ENCODE assay signal across 18 cellular contexts in genomic region chr11:105799728-105800462, GRCh38.
DNase-seq lines count a peak whose midpoint lies in the region; ATAC-seq and TF ChIP-seq lines count a peak whose summit lies in the region.
"Had no signal": no experiment of that assay in that cellular context is flagged by ENCODE, and none has a peak within 500 bp of the region (broad histone marks: within the 10 kb centered on the region; RNA-seq: fewer than 3 reads in every experiment).

No MANE protein-coding gene starts in this region.

- ATAC-seq in PC-3: peak; percentile 81
- ATAC-seq in HG03108 (IDR thresholded peaks at IDR 0.05; ENCODE audit: unreplicated experiment): no peak
- ATAC-seq: CD8-positive, alpha-beta T cell; Panc1 had no signal

- intact Hi-C loops in PC-3 (cut with micrococcal nuclease): no loop called here

- H3K9me2 ChIP-seq in PC-3 (replicated peaks; ENCODE audit: low read length): no peaks in the 10 kb centered on the region

- H4K20me1 ChIP-seq in PC-3 (ENCODE audit: low read length): no peaks in the 10 kb centered on the region
- H4K20me1 ChIP-seq: BLaER1 treated with 17β-estradiol and CSF1 and Interleukin-3, amounts not matched to agents 10 nM and 100 nM had no signal

- CTCF ChIA-PET in PC-3 (lab: Charles Lee): no interaction called here

- no peak overlapping the region for H3K4me3 ChIP-seq in PC-3 (ENCODE audit: low read length)
- H3K4me3 ChIP-seq in retinal pigment epithelial cell (ENCODE audit: low read length): no peak overlapping the region
- H3K4me3 ChIP-seq: BLaER1 treated with 17β-estradiol and CSF1 and Interleukin-3, amounts not matched to agents 10 nM and 100 nM had no signal

- H3K27me3 ChIP-seq in PC-3 (ENCODE audit: low read length): no peaks in the 10 kb centered on the region
- H3K27me3 ChIP-seq: BLaER1 treated with 17β-estradiol and CSF1 and Interleukin-3, amounts not matched to agents 10 nM and 100 nM had no signal

- H3K4me2 ChIP-seq in PC-3 (ENCODE audit: low read length): no peak overlapping the region

- DNase-seq in NCI-H82 (lab: John Stamatoyannopoulos, UW) (peak; percentile 64), NCI-H82 treated with DMSO at 0.1 percent for 48 hours (lab: John Stamatoyannopoulos, UW; ENCODE audit: unreplicated experiment) (no peak), Kasumi-1 (lab: John Stamatoyannopoulos, UW) (peak; percentile 1 to 14), PC-3 (peak; percentile 22), retinal pigment epithelial cell (ENCODE audit: low read depth) (peak; percentile 62)
- no peak for DNase-seq in stimulated activated CD4-positive, alpha-beta T cell treated with anti-CD3 and anti-CD28 coated beads, Interleukin-4, amount 100 ng/mL, for 4 hours
- DNase-seq: CD8-positive, alpha-beta T cell; DND-41; H9; IMR-90; NCI-H1694 treated with DMSO at 0.1 percent for 48 hours; NCI-H2107; NCI-H345; NCI-H524 treated with DMSO at 0.1 percent for 48 hours had no signal

- H3K36me3 ChIP-seq in PC-3 (ENCODE audit: low read depth, low read length): no peaks in the 10 kb centered on the region
- H3K36me3 ChIP-seq: BLaER1 treated with 17β-estradiol and CSF1 and Interleukin-3, amounts not matched to agents 10 nM and 100 nM had no signal

- H3K79me2 ChIP-seq in PC-3 (ENCODE audit: low read length): no peaks in the 10 kb centered on the region

- TF ChIP-seq CTCF in PC-3 (conservative IDR thresholded peaks at IDR 0.05; ENCODE audit: low read depth, low read length) (no peak), retinal pigment epithelial cell (conservative IDR thresholded peaks at IDR 0.05; ENCODE audit: low read depth, low read length) (no peak)

- H2AFZ ChIP-seq in PC-3 (ENCODE audit: low read length): no peak overlapping the region

- BruUV-seq in PC-3 (replicated peaks; lab: Mats Ljungman, UMichigan): no TSS peak

- no peaks in the 10 kb centered on the region for H3F3A ChIP-seq in PC-3 (ENCODE audit: low read length, unreplicated experiment)

- no peaks in the 10 kb centered on the region for H3K9me3 ChIP-seq in PC-3 (ENCODE audit: low read length)
- H3K9me3 ChIP-seq: BLaER1 treated with 17β-estradiol and CSF1 and Interleukin-3, amounts not matched to agents 10 nM and 100 nM had no signal

- POLR2A ChIA-PET in PC-3 (lab: Charles Lee; ENCODE audit: unreplicated experiment): no interaction called here

- no peak overlapping the region for H3K27ac ChIP-seq in PC-3 (ENCODE audit: low read length)
- H3K27ac ChIP-seq: BLaER1 treated with 17β-estradiol and CSF1 and Interleukin-3, amounts not matched to agents 10 nM and 100 nM; HL-60 had no signal

- H3K4me1 ChIP-seq in PC-3 (ENCODE audit: insufficient read depth, low read length): peaks cover 7% of the 10 kb centered on the region; the same call in 1 of the 2 replicates
- H3K4me1 ChIP-seq: BLaER1 treated with 17β-estradiol and CSF1 and Interleukin-3, amounts not matched to agents 10 nM and 100 nM had no signal

- H3K9ac ChIP-seq in PC-3 (ENCODE audit: low read length): no peak overlapping the region
- H3K9ac ChIP-seq: BLaER1 treated with 17β-estradiol and CSF1 and Interleukin-3, amounts not matched to agents 10 nM and 100 nM had no signal

Comparison
In these comparisons a context has a peak if more than half of its experiments do, and no peak if none do; other contexts are left out.
1. DNase-seq: peak in NCI-H82 (single experiment), Kasumi-1 (2 of 2), PC-3 (single experiment) and retinal pigment epithelial cell (single experiment); none in NCI-H82 treated with DMSO at 0.1 percent for 48 hours (single experiment) and stimulated activated CD4-positive, alpha-beta T cell treated with anti-CD3 and anti-CD28 coated beads, Interleukin-4, amount 100 ng/mL, for 4 hours (0 of 2).